Comparison of ENCODE assay signal across 25 cellular contexts in genomic region chr6:20808984-20809383, GRCh38.
DNase-seq lines count a peak whose midpoint lies in the region; ATAC-seq and TF ChIP-seq lines count a peak whose summit lies in the region.
"Had no signal": no experiment of that assay in that cellular context is flagged by ENCODE, and none has a peak within 500 bp of the region (broad histone marks: within the 10 kb centered on the region; RNA-seq: fewer than 3 reads in every experiment).

No MANE protein-coding gene starts in this region.

- no peak overlapping the region for H2BK12ac ChIP-seq in trophoblast cell (ENCODE audit: low read length)

- H3K27me3 ChIP-seq in GM23248 (replicated peaks; ENCODE audit: insufficient read depth) = no peaks in the 10 kb centered on the region
- H3K27me3 ChIP-seq in ascending aorta = no peaks in the 10 kb centered on the region
- H3K27me3 ChIP-seq in left ventricle myocardium inferior (ENCODE audit: low read depth) = no peaks in the 10 kb centered on the region
- H3K27me3 ChIP-seq in trophoblast cell (ENCODE audit: insufficient read depth, low read length) = no peaks in the 10 kb centered on the region
- H3K27me3 ChIP-seq: adrenal gland, MG63, uterus had no signal

- no peak overlapping the region for H3K4me3 ChIP-seq in GM23248
- H3K4me3 ChIP-seq in ascending aorta = no peak overlapping the region
- H3K4me3 ChIP-seq in left ventricle myocardium inferior = no peak overlapping the region
- H3K4me3 ChIP-seq in trophoblast cell (ENCODE audit: low read depth, low read length) = no peak overlapping the region
- H3K4me3 ChIP-seq: adrenal gland, MG63, thoracic aorta, uterus had no signal

- no peak overlapping the region for H2AK5ac ChIP-seq in trophoblast cell (ENCODE audit: low read length)

- no peak overlapping the region for H4K8ac ChIP-seq in trophoblast cell (ENCODE audit: low read depth, low read length)

- no peak overlapping the region for H3K4ac ChIP-seq in trophoblast cell (ENCODE audit: low read depth, low read length)

- H3K9me3 ChIP-seq in GM23248 (ENCODE audit: low read depth) (peaks cover 5% of the 10 kb centered on the region), ascending aorta (peaks cover 0 to 18% of the 10 kb centered on the region in 2 donors), left ventricle myocardium inferior (replicated peaks) (peaks cover 29% of the 10 kb centered on the region), trophoblast cell (ENCODE audit: insufficient read depth, low read depth, low read length) (no peaks in the 10 kb centered on the region)
- H3K9me3 ChIP-seq: MG63, thoracic aorta had no signal

- H3K79me2 ChIP-seq in GM23248 (ENCODE audit: insufficient read depth) (no peaks in the 10 kb centered on the region), trophoblast cell (ENCODE audit: control insufficient read depth, insufficient read depth, low read length, poor library complexity) (no peaks in the 10 kb centered on the region)

- H3K14ac ChIP-seq in trophoblast cell (ENCODE audit: low read length) = no peak overlapping the region

- H3K18ac ChIP-seq in trophoblast cell (ENCODE audit: low read length) = no peak overlapping the region

- H4K91ac ChIP-seq in trophoblast cell (ENCODE audit: low read depth, low read length) = no peak overlapping the region

- H2BK5ac ChIP-seq in trophoblast cell (ENCODE audit: low read depth, low read length, poor library complexity) = no peak overlapping the region

- peaks cover 11% of the 10 kb centered on the region for H3K79me1 ChIP-seq in trophoblast cell (ENCODE audit: low read length)

- no peak for TF ChIP-seq CTCF in ascending aorta (IDR thresholded peaks at IDR 0.05)
- TF ChIP-seq CTCF in left ventricle myocardium inferior (IDR thresholded peaks at IDR 0.05; ENCODE audit: borderline replicate concordance) = no peak

- intact Hi-C loops in ascending aorta (cut with DNase I) = no loop called here
- intact Hi-C loops in left ventricle myocardium inferior (cut with micrococcal nuclease) = no loop called here
- intact Hi-C loops in sciatic nerve (cut with DNase I) = no loop called here

- peaks cover 3% of the 10 kb centered on the region; the same call in 1 of the 2 replicates for H3K36me3 ChIP-seq in GM23248 (ENCODE audit: low read depth)
- H3K36me3 ChIP-seq in ascending aorta = no peaks in the 10 kb centered on the region
- H3K36me3 ChIP-seq in left ventricle myocardium inferior = peaks cover 13% of the 10 kb centered on the region
- H3K36me3 ChIP-seq in trophoblast cell (ENCODE audit: control insufficient read depth in 1 of 2, insufficient read depth in 2 of 2, low read length in 2 of 2) = no peaks in the 10 kb centered on the region
- H3K36me3 ChIP-seq: adrenal gland, thoracic aorta, uterus had no signal

- 38 to 41% methylated on average over 2 of the region's 2 CpGs for WGBS in GM23248 (ENCODE audit: low coverage in 1 of 2, low lambda C conversion rate in 2 of 2, missing lambda C conversion rate in 2 of 2), 2 experiments
- no CpG with 5 or more reads among the region's 2 CpGs for WGBS in trophoblast cell (ENCODE audit: extremely low coverage, insufficient coverage, insufficient read length)

- H4K12ac ChIP-seq in trophoblast cell (ENCODE audit: low read depth, low read length) = no peak overlapping the region

- no peak overlapping the region for H3K9ac ChIP-seq in GM23248
- H3K9ac ChIP-seq in trophoblast cell (ENCODE audit: low read length) = no peak overlapping the region

- H3K23ac ChIP-seq in trophoblast cell (ENCODE audit: low read length) = no peak overlapping the region

- H3F3A ChIP-seq in GM23248 (ENCODE audit: insufficient read depth) = peaks cover 16% of the 10 kb centered on the region

- H2AFZ ChIP-seq in GM23248 = peak overlapping the region; percentile 32
- H2AFZ ChIP-seq in trophoblast cell (ENCODE audit: insufficient read depth, low read length, poor library complexity) = no peak overlapping the region

- no peak overlapping the region for H2BK120ac ChIP-seq in trophoblast cell (ENCODE audit: insufficient read depth, low read length, poor library complexity)

- peaks cover 25% of the 10 kb centered on the region for H3K4me1 ChIP-seq in GM23248 (ENCODE audit: insufficient read depth)
- peaks cover 0 to 18% of the 10 kb centered on the region in 2 donors for H3K4me1 ChIP-seq in ascending aorta
- peaks cover 47% of the 10 kb centered on the region for H3K4me1 ChIP-seq in left ventricle myocardium inferior
- H3K4me1 ChIP-seq in trophoblast cell (ENCODE audit: control insufficient read depth in 1 of 2, insufficient read depth in 2 of 2, low read length in 2 of 2) = peaks cover 5 to 6% of the 10 kb centered on the region in 2 experiments
- H3K4me1 ChIP-seq: uterus had no signal

- H3K4me2 ChIP-seq in GM23248 (ENCODE audit: unreplicated experiment) = no peak overlapping the region
- H3K4me2 ChIP-seq in trophoblast cell (ENCODE audit: low read length) = no peak overlapping the region

- H3K9me2 ChIP-seq in GM23248 (ENCODE audit: insufficient read depth) = 0 out of 2 replicates have a peak, but pooled peaks cover 3% of the 10 kb centered on the region

- in situ Hi-C loops in GM23248 (cut with MboI) = no loop called here

- peak; percentile 5 for DNase-seq in GM23248
- DNase-seq in ascending aorta (ENCODE audit: low spot score in 2 of 2) = no peak
- no peak for DNase-seq in left ventricle myocardium inferior
- DNase-seq in trophoblast cell = peak; percentile 23 to 56
- DNase-seq in stimulated activated naive CD8-positive, alpha-beta T cell treated with anti-CD3 and anti-CD28 coated beads, Interleukin-15, Interleukin-2, amounts not matched to agents 100 U/mL and 50 U/mL, for 24 hours = no peak
- DNase-seq in sciatic nerve (ENCODE audit: low spot score) = no peak
- no peak for DNase-seq in amniotic stem cell (lab: John Stamatoyannopoulos, UW)
- DNase-seq: activated naive CD4-positive, alpha-beta T cell treated with anti-CD3 and anti-CD28 coated beads for 36 hours; adrenal gland; CD4-positive, alpha-beta memory T cell; islet precursor cell; KBM-7; MG63; midbrain; natural killer cell; NCI-H1417; NCI-H2029 treated with DMSO at 0.1 percent for 48 hours; NCI-H526; occipital lobe; small intestine; stimulated activated CD4-positive, alpha-beta T cell treated with anti-CD3 and anti-CD28 coated beads, Interleukin-1b, Interleukin-23, amount 100 ng/mL, for 48 hours; uterus had no signal

- no peaks in the 10 kb centered on the region for H4K20me1 ChIP-seq in GM23248 (ENCODE audit: insufficient read depth)

- no peak for ATAC-seq in HG02884 (IDR thresholded peaks at IDR 0.05; ENCODE audit: unreplicated experiment)
- no peak for ATAC-seq in stimulated activated naive CD8-positive, alpha-beta T cell treated with anti-CD3 and anti-CD28 coated beads, Interleukin-15, Interleukin-2, amounts not matched to agents 100 U/mL and 50 U/mL, for 24 hours
- ATAC-seq in sciatic nerve = no peak
- ATAC-seq: natural killer cell, SK-N-SH treated with all-trans-retinoic acid at 6 μM for 48 hours had no signal

- H3K27ac ChIP-seq in GM23248 = no peak overlapping the region
- peak overlapping the region; percentile 1 to 2 for H3K27ac ChIP-seq in ascending aorta
- H3K27ac ChIP-seq in left ventricle myocardium inferior (replicated peaks) = peak overlapping the region; percentile 21
- no peak overlapping the region for H3K27ac ChIP-seq in trophoblast cell (ENCODE audit: low read depth, low read length)
- H3K27ac ChIP-seq: adrenal gland had no signal

Comparison
In these comparisons a context has a peak if more than half of its experiments do, and no peak if none do; other contexts are left out.
1. DNase-seq: peak in GM23248 (single experiment) and trophoblast cell (2 of 2); none in ascending aorta (0 of 2), left ventricle myocardium inferior (single experiment), stimulated activated naive CD8-positive, alpha-beta T cell treated with anti-CD3 and anti-CD28 coated beads, Interleukin-15, Interleukin-2, amounts not matched to agents 100 U/mL and 50 U/mL, for 24 hours (single experiment), sciatic nerve (single experiment) and amniotic stem cell (single experiment).
2. H3K27ac ChIP-seq: peak in ascending aorta (2 of 2) and left ventricle myocardium inferior (single experiment); none in GM23248 (single experiment) and trophoblast cell (single experiment).